ENCODE assay signal across 10 cellular contexts in the genomic region with DNA sequence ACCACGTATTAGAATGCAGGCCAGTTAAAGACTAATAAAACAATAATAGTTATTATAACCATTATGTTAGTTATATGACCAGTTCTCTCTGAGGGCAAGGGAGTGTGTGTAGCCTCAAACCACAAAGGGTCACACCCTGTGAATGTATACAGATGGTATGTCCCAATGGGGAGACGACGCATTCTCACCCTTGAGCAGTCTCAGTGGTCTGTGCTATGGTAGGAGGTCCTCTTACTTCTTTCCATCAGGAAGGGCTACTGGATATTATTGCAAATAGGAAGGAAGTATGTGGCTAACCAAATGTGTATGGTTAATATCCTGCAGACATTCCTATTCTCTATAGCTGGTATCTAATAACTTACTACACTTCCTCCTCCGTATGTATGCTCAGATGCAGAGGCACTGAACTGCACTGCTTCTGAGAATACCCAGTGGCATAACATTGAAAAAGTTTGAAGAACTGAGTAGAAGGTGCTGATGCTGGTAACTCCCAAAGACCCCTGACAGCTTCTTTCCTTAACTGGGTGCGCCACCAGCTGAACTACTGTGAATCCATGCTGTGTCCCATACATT.
A peak's percentile ranks its signal among the peaks of the same experiment; 100 is the strongest.
DNase-seq lines count a peak whose midpoint lies in the region; ATAC-seq and TF ChIP-seq lines count a peak whose summit lies in the region.
"Had no signal": no experiment of that assay in that cellular context is flagged by ENCODE, and none has a peak within 500 bp of the region (broad histone marks: within the 10 kb centered on the region; RNA-seq: fewer than 3 reads in every experiment).

No MANE protein-coding gene starts in this region.

- peaks cover 6% of the 10 kb centered on the region for H3K4me1 ChIP-seq in hepatocyte (ENCODE audit: insufficient read depth)
- H3K4me1 ChIP-seq in transverse colon: peaks cover 0 to 13% (median 0%) of the 10 kb centered on the region in 4 donors
- no peaks in the 10 kb centered on the region; the same call in 1 of the 2 replicates for H3K4me1 ChIP-seq in BE2C

- H3K9me3 ChIP-seq in hepatocyte (ENCODE audit: low read depth) (no peaks in the 10 kb centered on the region), transverse colon (no peaks in the 10 kb centered on the region), BE2C (no peaks in the 10 kb centered on the region)
- H3K9me3 ChIP-seq: sigmoid colon had no signal

- H3K27me3 ChIP-seq in hepatocyte (no peaks in the 10 kb centered on the region), transverse colon (no peaks in the 10 kb centered on the region), BE2C (no peaks in the 10 kb centered on the region)
- H3K27me3 ChIP-seq: sigmoid colon had no signal

- in situ Hi-C loops in transverse colon (cut with MboI; ENCODE audit: low pct_ligation_motif_present in 1 of 4, low pct_unique_long_range_greater_than_20kb in 1 of 4, low sequenced_read_pairs in 3 of 4): no loop called here

- H3K4me3 ChIP-seq in hepatocyte: no peak overlapping the region
- no peak overlapping the region for H3K4me3 ChIP-seq in transverse colon
- H3K4me3 ChIP-seq in BE2C (ENCODE audit: low read depth, low read length): no peak overlapping the region
- H3K4me3 ChIP-seq: sigmoid colon had no signal

- no peak overlapping the region for H3K4me2 ChIP-seq in hepatocyte

- TF ChIP-seq EP300 in transverse colon (IDR thresholded peaks at IDR 0.05; ENCODE audit: low read depth): no peak

- no peaks in the 10 kb centered on the region for H3K79me2 ChIP-seq in hepatocyte

- H4K20me1 ChIP-seq in hepatocyte (ENCODE audit: insufficient read depth, poor library complexity, severe bottlenecking): no peaks in the 10 kb centered on the region

- 86% methylated on average over 5 of the region's 5 CpGs for WGBS in hepatocyte (ENCODE audit: low lambda C conversion rate, missing lambda C conversion rate)
- WGBS in transverse colon (ENCODE audit: low coverage in 1 of 2), 2 donors: 77 to 80% methylated on average over 2 to 5 of the region's 5 CpGs

- H3K27ac ChIP-seq in hepatocyte (peak overlapping the region; percentile 20), transverse colon (no peak overlapping the region)

- TF ChIP-seq CTCF in hepatocyte (IDR thresholded peaks at IDR 0.05; ENCODE audit: poor library complexity): no peak
- TF ChIP-seq CTCF in transverse colon (IDR thresholded peaks at IDR 0.05): no peak
- no peak for TF ChIP-seq CTCF in BE2C (IDR thresholded peaks at IDR 0.05; ENCODE audit: low read depth, low read length)

- no peaks in the 10 kb centered on the region for H3K9me2 ChIP-seq in hepatocyte (replicated peaks; ENCODE audit: insufficient read depth)

- H2AFZ ChIP-seq in hepatocyte: no peak overlapping the region

- no peaks in the 10 kb centered on the region for H3K36me3 ChIP-seq in hepatocyte (replicated peaks; ENCODE audit: insufficient read depth, low read depth)
- no peaks in the 10 kb centered on the region for H3K36me3 ChIP-seq in transverse colon
- H3K36me3 ChIP-seq in BE2C: peaks cover 86% of the 10 kb centered on the region

- intact Hi-C loops in transverse colon (cut with DNase I; ENCODE audit: low total_unique reads): no loop called here

- no peak for TF ChIP-seq POLR2A in transverse colon (IDR thresholded peaks at IDR 0.05)

- DNase-seq in NCI-H226: peak; percentile 12
- no peak for DNase-seq in hepatocyte (ENCODE audit: low spot score)
- DNase-seq in iPS-NIHi7 (ENCODE audit: extremely low spot score): no peak
- DNase-seq in transverse colon: no peak
- DNase-seq in BE2C: no peak
- no peak for DNase-seq in activated gamma-delta T cell treated with Interleukin-2 at 50 U/mL for 16 hours
- DNase-seq: hippocampal formation, sigmoid colon had no signal

- peak; percentile 30 for ATAC-seq in GM18867 (IDR thresholded peaks at IDR 0.05; ENCODE audit: unreplicated experiment)
- ATAC-seq in HG02610 (IDR thresholded peaks at IDR 0.05; ENCODE audit: unreplicated experiment): peak; percentile 43
